In the genomic region with DNA sequence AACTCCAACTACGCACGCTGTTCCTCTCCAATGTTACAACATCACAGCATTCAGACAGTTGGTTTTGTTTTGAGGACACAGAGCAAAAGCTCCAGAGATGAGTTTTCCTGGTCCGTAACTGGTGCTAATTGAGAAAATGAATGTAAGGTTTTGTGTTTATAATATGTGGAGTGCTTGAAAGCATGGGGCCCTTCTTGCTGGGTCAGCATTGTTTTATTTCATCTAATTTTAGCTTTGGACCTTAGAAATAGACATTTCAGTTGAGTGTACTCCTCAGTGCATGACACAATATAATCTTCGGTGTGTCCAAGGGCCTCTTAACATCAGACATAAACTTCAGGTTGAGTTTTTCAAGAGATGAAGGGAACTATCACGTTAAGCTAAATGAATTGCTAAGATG, we compare ENCODE assay signal across 24 cellular contexts.
"Had no signal": no experiment of that assay in that cellular context is flagged by ENCODE, and none has a peak within 500 bp of the region (broad histone marks: within the 10 kb centered on the region; RNA-seq: fewer than 3 reads in every experiment).

No MANE protein-coding gene starts in this region.

- DNase-seq: activated B cell treated with CpG ODN at 0.5 μM for 24 hours; activated CD4-positive, alpha-beta T cell treated with anti-CD3 and anti-CD28 coated beads, Interleukin-2, amount 50 U/mL, for 1 hour; activated CD8-positive, alpha-beta memory T cell treated with anti-CD3 and anti-CD28 coated beads, Interleukin-2, amount 50 U/mL, for 48 hours; activated gamma-delta T cell; activated naive CD4-positive, alpha-beta T cell; activated naive CD4-positive, alpha-beta T cell treated with anti-CD3 and anti-CD28 coated beads, Interleukin-2, amount 50 U/mL, for 16 hours; activated T-cell treated with anti-CD3 and anti-CD28 coated beads for 4 hours; activated T-cell treated with anti-CD3 and anti-CD28 coated beads, Interleukin-2, amount 50 U/mL, for 24 hours; activated T-cell treated with anti-CD3 and anti-CD28 coated beads, Interleukin-2, amount 50 U/mL, for 72 hours; amniotic stem cell; cortex of kidney; effector CD4-positive, alpha-beta T cell; effector memory CD8-positive, alpha-beta T cell; esophagus squamous epithelium; foreskin melanocyte; T-cell; T-helper 9 cell had no signal

- H3K27me3 ChIP-seq: brain microvascular endothelial cell, esophagus squamous epithelium, gastroesophageal sphincter had no signal

- H3K4me3 Mint-ChIP-seq: activated B cell treated with CpG ODN at 0.5 μM for 24 hours; activated naive CD8-positive, alpha-beta T cell; activated T-cell treated with anti-CD3 and anti-CD28 coated beads, Interleukin-2, amount 50 U/mL, for 24 hours; activated T-cell treated with anti-CD3 and anti-CD28 coated beads, Interleukin-2, amount 50 U/mL, for 72 hours; central memory CD8-positive, alpha-beta T cell; effector memory CD8-positive, alpha-beta T cell; T-cell; T-helper 1 cell treated with Interleukin-12 subunit alpha and Interleukin-12 subunit beta and Interleukin-4 antibody, amounts not matched to agents 30 μg/mL and 1 μg/mL, for 36 hours had no signal

- ATAC-seq: activated CD4-positive, CD25-positive, alpha-beta regulatory T cell treated with anti-CD3 and anti-CD28 coated beads, Interleukin-2, amount 50 U/mL, for 24 hours; activated T-cell treated with anti-CD3 and anti-CD28 coated beads, Interleukin-2, amount 50 U/mL, for 72 hours; effector memory CD8-positive, alpha-beta T cell; gastroesophageal sphincter; T-cell had no signal

- H3K36me3 ChIP-seq: brain microvascular endothelial cell, esophagus squamous epithelium, gastroesophageal sphincter had no signal

- H3K27ac Mint-ChIP-seq: activated B cell treated with CpG ODN at 0.5 μM for 24 hours; activated naive CD8-positive, alpha-beta T cell; activated T-cell treated with anti-CD3 and anti-CD28 coated beads, Interleukin-2, amount 50 U/mL, for 24 hours; activated T-cell treated with anti-CD3 and anti-CD28 coated beads, Interleukin-2, amount 50 U/mL, for 72 hours; effector memory CD8-positive, alpha-beta T cell; T-cell; T-helper 1 cell treated with Interleukin-12 subunit alpha and Interleukin-12 subunit beta and Interleukin-4 antibody, amounts not matched to agents 30 μg/mL and 1 μg/mL, for 36 hours had no signal

- H3K36me3 Mint-ChIP-seq: activated naive CD8-positive, alpha-beta T cell had no signal

- H3K27ac ChIP-seq: brain microvascular endothelial cell, esophagus squamous epithelium, gastroesophageal sphincter, VCaP had no signal

- H3K4me1 Mint-ChIP-seq: activated B cell treated with CpG ODN at 0.5 μM for 24 hours; central memory CD8-positive, alpha-beta T cell; T-cell had no signal

- H3K4me3 ChIP-seq: esophagus squamous epithelium, gastroesophageal sphincter had no signal
